1 cellular context compared by ENCODE assay signal in the genomic region with DNA sequence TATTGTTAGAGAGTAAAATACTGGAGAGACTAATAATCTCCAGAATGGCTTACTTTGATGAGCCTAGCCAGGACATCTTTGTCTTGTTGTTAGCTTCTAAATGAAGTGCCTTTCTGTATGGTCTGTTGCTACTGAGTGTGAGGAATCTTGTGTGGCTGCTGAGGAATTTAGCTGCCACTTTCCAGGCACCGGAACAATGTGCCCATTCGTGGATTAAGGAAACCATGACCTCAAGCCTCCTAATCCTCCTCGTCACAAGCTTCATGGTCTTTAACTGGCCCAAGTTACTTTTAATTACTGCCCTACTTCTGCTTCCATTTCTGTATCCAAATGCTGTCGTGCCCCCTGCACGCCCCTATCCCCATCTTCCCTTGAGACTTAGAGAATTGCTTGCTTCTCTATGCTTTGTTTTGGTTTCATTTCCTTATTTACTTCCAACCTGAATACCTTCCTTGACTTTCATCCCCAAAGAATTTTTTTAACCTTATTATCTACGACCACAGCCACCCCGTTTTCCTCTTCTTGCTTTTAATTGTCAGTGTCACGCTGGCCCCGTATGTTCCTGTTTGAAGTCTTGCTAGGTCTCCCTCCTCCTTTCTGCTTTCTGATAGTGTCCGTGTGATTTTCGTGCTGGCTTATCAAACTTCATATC.
TF ChIP-seq lines count a peak whose summit lies in the region.

No MANE protein-coding gene starts in this region.

TF ChIP-seq in HEK293T, 16 proteins besides CTCF, POLR2A, EP300 and RAD21 (continued from another document):
- TF ChIP-seq, protein P1, sequence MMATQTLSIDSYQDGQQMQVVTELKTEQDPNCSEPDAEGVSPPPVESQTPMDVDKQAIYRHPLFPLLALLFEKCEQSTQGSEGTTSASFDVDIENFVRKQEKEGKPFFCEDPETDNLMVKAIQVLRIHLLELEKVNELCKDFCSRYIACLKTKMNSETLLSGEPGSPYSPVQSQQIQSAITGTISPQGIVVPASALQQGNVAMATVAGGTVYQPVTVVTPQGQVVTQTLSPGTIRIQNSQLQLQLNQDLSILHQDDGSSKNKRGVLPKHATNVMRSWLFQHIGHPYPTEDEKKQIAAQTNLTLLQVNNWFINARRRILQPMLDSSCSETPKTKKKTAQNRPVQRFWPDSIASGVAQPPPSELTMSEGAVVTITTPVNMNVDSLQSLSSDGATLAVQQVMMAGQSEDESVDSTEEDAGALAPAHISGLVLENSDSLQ (IDR thresholded peaks at IDR 0.05): no peak
- no peak for TF ChIP-seq ARNT (IDR thresholded peaks at IDR 0.05)
- TF ChIP-seq SUZ12 (IDR thresholded peaks at IDR 0.05): no peak
- TF ChIP-seq BHLHE40 (IDR thresholded peaks at IDR 0.05; ENCODE audit: borderline replicate concordance): no peak
